10 cellular contexts compared by ENCODE assay signal in the genomic region with DNA sequence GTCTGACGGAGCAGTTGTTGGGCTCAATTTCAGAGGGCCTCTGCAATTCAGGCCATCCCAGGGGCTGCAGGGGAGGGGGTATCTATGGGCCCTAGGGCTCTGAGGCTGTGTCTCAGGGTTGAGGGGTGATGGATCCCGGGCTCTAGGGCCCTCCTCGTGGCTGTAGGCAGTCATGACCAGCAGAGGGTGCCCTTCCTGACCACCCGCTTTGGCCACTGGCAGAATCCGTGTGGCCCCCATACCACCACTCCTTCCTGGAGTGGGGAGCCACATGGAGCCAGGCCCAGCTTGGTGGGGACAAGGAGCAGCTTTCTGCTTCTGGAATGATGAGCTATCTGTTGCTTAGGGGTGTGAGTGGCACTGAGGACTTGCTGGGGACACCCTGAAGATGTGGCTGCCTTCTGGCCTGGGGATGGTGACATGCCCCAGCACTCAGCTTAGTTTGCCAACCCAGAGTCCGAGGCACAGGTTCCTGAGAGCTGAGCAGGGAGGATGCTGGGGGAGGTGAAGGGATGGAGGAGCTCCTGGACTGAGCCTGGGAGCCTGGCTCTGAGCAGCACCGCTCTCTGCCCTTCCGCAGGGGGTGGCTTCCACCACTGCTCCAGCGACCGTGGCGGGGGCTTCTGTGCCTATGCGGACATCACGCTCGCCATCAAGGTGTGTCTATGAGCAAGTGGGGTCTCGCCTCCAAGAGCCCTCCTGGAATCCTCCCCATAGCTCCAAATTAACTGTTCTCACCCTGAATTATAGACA. TPM values are rescaled to one million over a fixed set of nuclear protein-coding genes. Genes with fewer than 3 reads are reported as not detected.
A peak's percentile ranks its signal among the peaks of the same experiment; 100 is the strongest.
DNase-seq lines count a peak whose midpoint lies in the region; ATAC-seq and TF ChIP-seq lines count a peak whose summit lies in the region.
"Had no signal": no experiment of that assay in that cellular context is flagged by ENCODE, and none has a peak within 500 bp of the region (broad histone marks: within the 10 kb centered on the region; RNA-seq: fewer than 3 reads in every experiment).

No MANE protein-coding gene starts in this region.

- no peaks in the 10 kb centered on the region for H3K36me3 Mint-ChIP-seq in activated T-cell treated with anti-CD3 and anti-CD28 coated beads, Interleukin-2, amount 50 U/mL, for 4 hours (ENCODE audit: insufficient read depth)

- peak; percentile 34 to 37 for DNase-seq in activated T-cell treated with anti-CD3 and anti-CD28 coated beads, Interleukin-2, amount 50 U/mL, for 48 hours
- no peak for DNase-seq in activated T-cell treated with anti-CD3 and anti-CD28 coated beads, Interleukin-2, amount 50 U/mL, for 4 hours
- peak in 1 of 2 donors; percentile 37 for DNase-seq in foreskin fibroblast
- DNase-seq in thoracic aorta (ENCODE audit: low spot score), result no peak
- DNase-seq in DMS79 (lab: John Stamatoyannopoulos, UW), result no peak
- no peak for DNase-seq in colonic mucosa

- no peaks in the 10 kb centered on the region for H3K79me2 ChIP-seq in OCI-LY3 (ENCODE audit: low read length)

- H3K9me3 ChIP-seq in OCI-LY3 (ENCODE audit: insufficient read depth, low read length) (no peaks in the 10 kb centered on the region), thoracic aorta (no peaks in the 10 kb centered on the region), colonic mucosa (no peaks in the 10 kb centered on the region)

- H2AFZ ChIP-seq in OCI-LY3 (ENCODE audit: low read depth, low read length), result no peak overlapping the region

- no peak overlapping the region for H3K4me2 ChIP-seq in OCI-LY3 (ENCODE audit: low read length)

- H3K36me3 ChIP-seq in OCI-LY3 (replicated peaks; ENCODE audit: low read depth, low read length) (no peaks in the 10 kb centered on the region), thoracic aorta (peaks cover 12% of the 10 kb centered on the region), colonic mucosa (no peaks in the 10 kb centered on the region)

- ATAC-seq in activated T-cell treated with anti-CD3 and anti-CD28 coated beads, Interleukin-2, amount 50 U/mL, for 4 hours, result no peak
- ATAC-seq in thoracic aorta (ENCODE audit: insufficient number of reproducible peaks, low FRiP score, low read depth) (no peak), HG03139 (IDR thresholded peaks at IDR 0.05; ENCODE audit: unreplicated experiment) (no peak)

- H3K27me3 ChIP-seq in OCI-LY3 (ENCODE audit: low read depth, low read length), result 0 out of 2 replicates have a peak, but pooled peaks cover 17% of the 10 kb centered on the region
- no peaks in the 10 kb centered on the region for H3K27me3 ChIP-seq in thoracic aorta (replicated peaks; ENCODE audit: insufficient read depth)
- no peaks in the 10 kb centered on the region for H3K27me3 ChIP-seq in colonic mucosa

- TF ChIP-seq CTCF in OCI-LY3 (IDR thresholded peaks at IDR 0.05; ENCODE audit: low read depth, low read length) (peak; percentile 72), foreskin fibroblast (IDR thresholded peaks at IDR 0.05; ENCODE audit: low read depth, low read length) (peak; percentile 65), thoracic aorta (IDR thresholded peaks at IDR 0.05) (peak; percentile 27), colonic mucosa (IDR thresholded peaks at IDR 0.05) (no peak)

- H3K4me3 ChIP-seq in OCI-LY3 (ENCODE audit: low read length), result no peak overlapping the region
- H3K4me3 ChIP-seq in foreskin fibroblast (ENCODE audit: low read depth in 1 of 2, low read length in 2 of 2), result no peak overlapping the region
- H3K4me3 ChIP-seq in thoracic aorta, result no peak overlapping the region
- no peak overlapping the region for H3K4me3 ChIP-seq in colonic mucosa
- H3K4me3 ChIP-seq: skin epidermis had no signal

- no peaks in the 10 kb centered on the region for H3K9me3 Mint-ChIP-seq in activated T-cell treated with anti-CD3 and anti-CD28 coated beads, Interleukin-2, amount 50 U/mL, for 4 hours

- H3K9ac ChIP-seq in OCI-LY3 (ENCODE audit: low read length) (no peak overlapping the region), colonic mucosa (ENCODE audit: low read depth in 2 of 2, low read length in 2 of 2) (no peak overlapping the region)

- intact Hi-C loops in colonic mucosa (cut with DNase I), result no loop called here

- no peaks in the 10 kb centered on the region; the same call in 1 of the 2 replicates for H4K20me1 ChIP-seq in OCI-LY3 (ENCODE audit: insufficient read depth, low read length)

- no peak overlapping the region for H3K4me3 Mint-ChIP-seq in activated T-cell treated with anti-CD3 and anti-CD28 coated beads, Interleukin-2, amount 50 U/mL, for 4 hours

- peaks cover 27% of the 10 kb centered on the region for H3K4me1 ChIP-seq in OCI-LY3 (ENCODE audit: low read length)
- peaks cover 5 to 12% of the 10 kb centered on the region in 2 donors for H3K4me1 ChIP-seq in thoracic aorta (ENCODE audit: control insufficient read depth in 1 of 2, low read depth in 2 of 2)
- H3K4me1 ChIP-seq in colonic mucosa, result no peaks in the 10 kb centered on the region

- no peaks in the 10 kb centered on the region for H3K27me3 Mint-ChIP-seq in activated T-cell treated with anti-CD3 and anti-CD28 coated beads, Interleukin-2, amount 50 U/mL, for 4 hours (ENCODE audit: low read depth)

- H3K27ac ChIP-seq in OCI-LY3 (ENCODE audit: low read length), result no peak overlapping the region
- no peak overlapping the region for H3K27ac ChIP-seq in thoracic aorta
- H3K27ac ChIP-seq in colonic mucosa, result no peak overlapping the region
- H3K27ac ChIP-seq: epithelial cell of prostate had no signal

- H3K4me1 Mint-ChIP-seq in activated T-cell treated with anti-CD3 and anti-CD28 coated beads, Interleukin-2, amount 50 U/mL, for 4 hours (ENCODE audit: low read depth), result no peaks in the 10 kb centered on the region

RNA-seq across cellular contexts. Expression of a gene that starts 20.2 kb away (rescaled TPM):
- total RNA-seq in activated T-cell treated with anti-CD3 and anti-CD28 coated beads, Interleukin-2, amount 50 U/mL, for 4 hours, result 1 to 10 TPM; 2.0 to 2.6 (median 2.3) TPM
- total RNA-seq in thoracic aorta, result 10 to 100 TPM; 15.8 to 17.4 TPM
- 10 to 100 TPM; 24.0 to 36.1 TPM for total RNA-seq in colonic mucosa

RNA-seq across cellular contexts. Expression of a gene that starts 48.6 kb away (rescaled TPM):
- under 1 TPM; 0.16 to 0.63 (median 0.16) TPM for total RNA-seq in activated T-cell treated with anti-CD3 and anti-CD28 coated beads, Interleukin-2, amount 50 U/mL, for 4 hours
- 100 to 1,000 TPM; 233 to 328 TPM for total RNA-seq in thoracic aorta
- 10 to 100 TPM; 10.5 to 24.1 TPM for total RNA-seq in colonic mucosa

Comparison
In these comparisons a context has a peak if more than half of its experiments do, and no peak if none do; other contexts are left out.
1. DNase-seq: peak in activated T-cell treated with anti-CD3 and anti-CD28 coated beads, Interleukin-2, amount 50 U/mL, for 48 hours (2 of 2); none in activated T-cell treated with anti-CD3 and anti-CD28 coated beads, Interleukin-2, amount 50 U/mL, for 4 hours (single experiment), thoracic aorta (single experiment), DMS79 (single experiment) and colonic mucosa (single experiment).
2. RNA of a gene that starts 20.2 kb away (total RNA-seq): 24.0 to 36.1 TPM in colonic mucosa and 15.8 to 17.4 TPM in thoracic aorta; 2.0 to 2.6 TPM in activated T-cell treated with anti-CD3 and anti-CD28 coated beads, Interleukin-2, amount 50 U/mL, for 4 hours; every median in the first group is over 4 times any median in the second.
3. RNA of a gene that starts 48.6 kb away (total RNA-seq): 233 to 328 TPM in thoracic aorta; 10.5 to 24.1 TPM in colonic mucosa and 0.16 to 0.63 TPM in activated T-cell treated with anti-CD3 and anti-CD28 coated beads, Interleukin-2, amount 50 U/mL, for 4 hours; every median in the first group is over 4 times any median in the second.